10 cellular contexts compared by ENCODE assay signal in the genomic region with DNA sequence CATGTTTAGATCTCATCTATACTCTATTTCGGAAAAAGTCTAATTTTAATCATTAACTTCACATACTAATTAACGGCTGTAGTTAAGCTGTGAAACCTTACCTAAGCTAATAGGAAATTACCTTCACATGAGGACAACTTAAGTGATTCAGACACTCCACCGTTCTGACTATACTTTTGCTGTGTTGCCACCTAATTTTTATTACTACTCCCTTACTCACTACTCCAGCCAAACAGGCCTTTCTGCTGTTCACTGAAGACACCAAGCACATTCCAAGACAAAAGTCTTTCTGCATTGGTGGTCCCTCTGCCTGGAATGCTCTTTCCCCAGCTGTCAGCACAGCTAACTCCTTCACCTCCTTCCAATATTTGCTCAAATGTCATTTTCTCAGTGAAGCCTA. TPM values are rescaled to one million over a fixed set of nuclear protein-coding genes. Genes with fewer than 3 reads are reported as not detected.
DNase-seq lines count a peak whose midpoint lies in the region; ATAC-seq, FAIRE-seq and TF ChIP-seq lines count a peak whose summit lies in the region.
"Had no signal": no experiment of that assay in that cellular context is flagged by ENCODE, and none has a peak within 500 bp of the region (broad histone marks: within the 10 kb centered on the region; RNA-seq: fewer than 3 reads in every experiment).

No MANE protein-coding gene starts in this region.

- H3K36me3 ChIP-seq in kidney (ENCODE audit: control insufficient read depth in 1 of 2, insufficient read depth in 2 of 2, low read length in 2 of 2) (peaks cover 14 to 22% of the 10 kb centered on the region in 2 donors), suprapubic skin (peaks cover 29% of the 10 kb centered on the region), adrenal gland (replicated peaks in 1 of 2) (peaks cover 0 to 12% of the 10 kb centered on the region in 2 donors)

- H3K4me1 Mint-ChIP-seq in activated T-cell treated with anti-CD3 and anti-CD28 coated beads, Interleukin-2, amount 50 U/mL, for 4 hours (ENCODE audit: low read depth): peaks cover 31% of the 10 kb centered on the region
- peaks cover 14% of the 10 kb centered on the region for H3K4me1 Mint-ChIP-seq in activated naive CD8-positive, alpha-beta T cell treated with anti-CD3 and anti-CD28 coated beads, Interleukin-2, amount 10 ng/mL, durations not matched to agents 7 days and 5 days

- no peak for TF ChIP-seq EP300 in suprapubic skin (IDR thresholded peaks at IDR 0.05)

- peak overlapping the region; percentile 95 for H3K27ac Mint-ChIP-seq in activated naive CD8-positive, alpha-beta T cell treated with anti-CD3 and anti-CD28 coated beads, Interleukin-2, amount 10 ng/mL, durations not matched to agents 7 days and 5 days

- H3K4me3 Mint-ChIP-seq in activated T-cell treated with anti-CD3 and anti-CD28 coated beads, Interleukin-2, amount 50 U/mL, for 4 hours: peak overlapping the region; percentile 84
- H3K4me3 Mint-ChIP-seq in activated naive CD8-positive, alpha-beta T cell treated with anti-CD3 and anti-CD28 coated beads, Interleukin-2, amount 10 ng/mL, durations not matched to agents 7 days and 5 days: peak overlapping the region; percentile 83

- H3K9me3 Mint-ChIP-seq in activated T-cell treated with anti-CD3 and anti-CD28 coated beads, Interleukin-2, amount 50 U/mL, for 4 hours: peaks cover 19% of the 10 kb centered on the region
- no peaks in the 10 kb centered on the region for H3K9me3 Mint-ChIP-seq in activated naive CD8-positive, alpha-beta T cell treated with anti-CD3 and anti-CD28 coated beads, Interleukin-2, amount 10 ng/mL, durations not matched to agents 7 days and 5 days

- peaks cover 47% of the 10 kb centered on the region for H3K36me3 Mint-ChIP-seq in activated T-cell treated with anti-CD3 and anti-CD28 coated beads, Interleukin-2, amount 50 U/mL, for 4 hours (ENCODE audit: insufficient read depth)
- peaks cover 45% of the 10 kb centered on the region for H3K36me3 Mint-ChIP-seq in activated naive CD8-positive, alpha-beta T cell treated with anti-CD3 and anti-CD28 coated beads, Interleukin-2, amount 10 ng/mL, durations not matched to agents 7 days and 5 days

- H3K4me1 ChIP-seq in kidney (ENCODE audit: control insufficient read depth in 1 of 2, insufficient read depth in 1 of 2, low read depth in 1 of 2, low read length in 2 of 2) (peaks cover 6 to 15% of the 10 kb centered on the region in 2 donors), suprapubic skin (peaks cover 28% of the 10 kb centered on the region), adrenal gland (replicated peaks in 1 of 2) (peaks cover 14 to 15% of the 10 kb centered on the region in 2 donors)

- no peak for TF ChIP-seq CTCF in kidney (IDR thresholded peaks at IDR 0.05; ENCODE audit: borderline replicate concordance, extremely low read depth, insufficient read depth)
- TF ChIP-seq CTCF in suprapubic skin (IDR thresholded peaks at IDR 0.05): no peak
- no peak for TF ChIP-seq CTCF in adrenal gland (IDR thresholded peaks at IDR 0.05)

- POLR2A ChIA-PET in activated naive CD8-positive, alpha-beta T cell treated with anti-CD3 and anti-CD28 coated beads, Interleukin-2, amount 10 ng/mL, durations not matched to agents 7 days and 5 days (lab: Charles Lee): interaction anchor here (0.6 kb wide), 1 partner anchor 198 kb away, joined by 3 read pairs; no protein-coding TSS in a partner anchor

- no peak for ATAC-seq in activated T-cell treated with anti-CD3 and anti-CD28 coated beads, Interleukin-2, amount 50 U/mL, for 4 hours
- ATAC-seq in activated naive CD8-positive, alpha-beta T cell treated with anti-CD3 and anti-CD28 coated beads, Interleukin-2, amount 10 ng/mL, durations not matched to agents 7 days and 5 days (ENCODE audit: low read depth): no peak

- WGBS in suprapubic skin: 72% methylated on average over 3 of the region's 3 CpGs
- WGBS in adrenal gland, 4 donors: 83 to 92% (median 88%) methylated on average over 3 of the region's 3 CpGs

- intact Hi-C loops in kidney (cut with DNase I): no loop called here
- intact Hi-C loops in adrenal gland (cut with DNase I): no loop called here

- TF ChIP-seq POLR2A in suprapubic skin (IDR thresholded peaks at IDR 0.05) (no peak), adrenal gland (IDR thresholded peaks at IDR 0.05) (no peak)

- peak overlapping the region in 1 of 2 donors; percentile 96 for H3K9ac ChIP-seq in kidney (ENCODE audit: low read length in 2 of 2)

- no peaks in the 10 kb centered on the region for H3K9me3 ChIP-seq in kidney (ENCODE audit: control insufficient read depth in 1 of 2, low read length in 2 of 2)
- no peaks in the 10 kb centered on the region for H3K9me3 ChIP-seq in suprapubic skin
- H3K9me3 ChIP-seq in adrenal gland (replicated peaks in 1 of 3): no peaks in the 10 kb centered on the region

- peaks cover 15% of the 10 kb centered on the region for H3K27me3 Mint-ChIP-seq in activated T-cell treated with anti-CD3 and anti-CD28 coated beads, Interleukin-2, amount 50 U/mL, for 4 hours (ENCODE audit: low read depth)
- peaks cover 9% of the 10 kb centered on the region for H3K27me3 Mint-ChIP-seq in activated naive CD8-positive, alpha-beta T cell treated with anti-CD3 and anti-CD28 coated beads, Interleukin-2, amount 10 ng/mL, durations not matched to agents 7 days and 5 days

- no peak for FAIRE-seq in kidney (lab: Jason Lieb, UNC)
- FAIRE-seq: TTC549 had no signal

- H3K4me3 ChIP-seq in kidney (ENCODE audit: low read length in 2 of 2) (peak overlapping the region; percentile 87 to 96), suprapubic skin (peak overlapping the region; percentile 89), adrenal gland (peak overlapping the region in 1 of 4 donors; percentile 74)

- H3K27me3 ChIP-seq in suprapubic skin (peaks cover 2% of the 10 kb centered on the region), adrenal gland (peaks cover 2% of the 10 kb centered on the region)

- no peak for DNase-seq in activated T-cell treated with anti-CD3 and anti-CD28 coated beads, Interleukin-2, amount 50 U/mL, for 4 hours
- DNase-seq in activated T-cell treated with anti-CD3 and anti-CD28 coated beads, Interleukin-2, amount 50 U/mL, for 48 hours: no peak
- no peak for DNase-seq in activated naive CD8-positive, alpha-beta T cell treated with anti-CD3 and anti-CD28 coated beads, Interleukin-2, amount 10 ng/mL, durations not matched to agents 7 days and 5 days
- no peak for DNase-seq in kidney
- no peak for DNase-seq in suprapubic skin (ENCODE audit: low spot score in 2 of 2)
- DNase-seq in adrenal gland: no peak
- no peak for DNase-seq in NCI-H510A treated with DMSO at 0.1 percent for 48 hours (lab: John Stamatoyannopoulos, UW)
- no peak for DNase-seq in SKM-1 treated with dmso at 0.1 percent for 144 hours (lab: John Stamatoyannopoulos, UW; ENCODE audit: unreplicated experiment)

- peak overlapping the region in 1 of 2 donors; percentile 65 for H3K27ac ChIP-seq in kidney (ENCODE audit: low read depth in 2 of 2, low read length in 2 of 2)
- H3K27ac ChIP-seq in suprapubic skin: peak overlapping the region; percentile 96
- H3K27ac ChIP-seq in adrenal gland: no peak overlapping the region

RNA-seq across cellular contexts. Expression of gene CMTR2, which starts 1.3 kb away (rescaled TPM):
- total RNA-seq in activated T-cell treated with anti-CD3 and anti-CD28 coated beads, Interleukin-2, amount 50 U/mL, for 4 hours: 10 to 100 TPM; 19.4 to 25.8 (median 24.3) TPM
- 10 to 100 TPM; 23.7 to 24.3 TPM for total RNA-seq in activated naive CD8-positive, alpha-beta T cell treated with anti-CD3 and anti-CD28 coated beads, Interleukin-2, amount 10 ng/mL, durations not matched to agents 7 days and 5 days
- total RNA-seq in kidney (21.5 TPM), suprapubic skin (10 to 100 TPM; 17.9 to 21.3 (median 19.6) TPM), adrenal gland (10 to 100 TPM; 15.6 to 31.5 (median 20.6) TPM)
- polyA plus RNA-seq in kidney (ENCODE audit: insufficient read depth, low read depth, low replicate concordance) (8.0 TPM), adrenal gland (10 to 100 TPM in 1 of 3 donors, 1 to 10 TPM in 2; 7.8 to 18.3 (median 7.8) TPM)

RNA-seq across cellular contexts. Expression of gene HYDIN, which starts 57.4 kb away (rescaled TPM):
- total RNA-seq in activated T-cell treated with anti-CD3 and anti-CD28 coated beads, Interleukin-2, amount 50 U/mL, for 4 hours: not detected
- total RNA-seq in activated naive CD8-positive, alpha-beta T cell treated with anti-CD3 and anti-CD28 coated beads, Interleukin-2, amount 10 ng/mL, durations not matched to agents 7 days and 5 days: not detected
- total RNA-seq in kidney (21.0 TPM), suprapubic skin (1 to 10 TPM in 1 of 4 donors, under 1 TPM in 2, not detected in 1; 0.40 to 1.1 (median 0.47) TPM), adrenal gland (1 to 10 TPM in 6 of 8 donors, under 1 TPM in 2; 0.26 to 4.1 (median 1.7) TPM)
- polyA plus RNA-seq in kidney (ENCODE audit: insufficient read depth, low read depth, low replicate concordance) (1.8 TPM), adrenal gland (1 to 10 TPM in 2 of 3 donors, under 1 TPM in 1; 0.77 to 1.6 (median 1.4) TPM)
- total RNA-seq: glomerular endothelial cell had no signal
